In the genomic region with DNA sequence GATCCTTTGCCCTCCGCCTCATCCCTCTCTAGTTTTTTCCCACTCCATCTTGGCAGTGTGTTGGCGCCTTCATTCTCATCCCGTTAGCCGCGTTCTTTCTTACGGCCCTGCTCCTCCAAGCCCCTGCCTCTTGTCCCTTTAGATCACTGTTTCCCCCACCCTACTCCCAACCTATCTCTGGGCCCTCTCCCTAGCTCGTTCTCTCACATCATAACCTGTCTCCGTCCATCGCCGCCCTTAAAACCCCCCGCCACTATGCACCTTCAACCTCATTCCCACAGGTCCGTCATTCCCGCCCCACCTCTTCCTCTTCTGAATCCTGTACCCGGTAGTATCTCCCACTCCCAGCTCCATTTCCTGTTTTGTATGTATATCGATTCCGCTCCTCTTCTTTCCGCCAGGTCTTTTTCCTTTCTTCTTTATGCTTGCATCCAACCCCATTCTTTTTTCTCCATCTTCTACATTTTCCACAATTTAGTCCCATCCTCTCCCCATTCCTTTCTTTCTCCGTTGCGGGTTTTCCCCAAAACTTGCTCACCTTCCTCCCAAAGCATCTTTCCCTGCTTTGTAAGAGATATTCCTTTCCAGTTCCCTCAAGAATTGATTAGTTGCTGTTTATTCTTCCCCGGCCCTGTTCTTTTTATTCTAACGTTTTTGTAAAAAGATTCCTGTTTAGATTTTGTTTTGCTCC, we compare ENCODE assay signal across 8 cellular contexts. TPM values are rescaled to one million over a fixed set of nuclear protein-coding genes. Genes with fewer than 3 reads are reported as not detected.
DNase-seq lines count a peak whose midpoint lies in the region; ATAC-seq lines count a peak whose summit lies in the region.

No MANE protein-coding gene starts in this region.

- no peak for DNase-seq in CD8-positive, alpha-beta memory T cell
- DNase-seq in LoVo (ENCODE audit: low spot score) (peak; percentile 14), SW480 (ENCODE audit: low spot score) (peak; percentile 73), left cardiac atrium (no peak), sciatic nerve (ENCODE audit: low spot score) (no peak), HuH-7 (ENCODE audit: low spot score) (no peak), AG08395 (ENCODE audit: low spot score) (no peak)

- H3K36me3 ChIP-seq in CD8-positive, alpha-beta memory T cell (ENCODE audit: insufficient read depth, low read length), result no peaks in the 10 kb centered on the region

- ATAC-seq in left cardiac atrium (peak; percentile 6 to 30), sciatic nerve (peak; percentile 3), HG03196 (IDR thresholded peaks at IDR 0.05; ENCODE audit: unreplicated experiment) (no peak)

- H3K27ac Mint-ChIP-seq in CD8-positive, alpha-beta memory T cell, result no peak overlapping the region

- CTCF ChIA-PET in CD8-positive, alpha-beta memory T cell (lab: Charles Lee), result interaction anchor here (0.8 to 3.0 kb wide), 5 partner anchors 30 to 242 kb away, joined by 3 to 10 read pairs (median 3); a partner anchor contains a TSS

- no peaks in the 10 kb centered on the region for H3K9me3 Mint-ChIP-seq in CD8-positive, alpha-beta memory T cell

- peaks cover 0 to 3% of the 10 kb centered on the region in 2 donors for H3K27me3 Mint-ChIP-seq in CD8-positive, alpha-beta memory T cell

- H3K27ac ChIP-seq in CD8-positive, alpha-beta memory T cell (ENCODE audit: low read depth, low read length), result peak overlapping the region; percentile 85

- H3K36me3 Mint-ChIP-seq in CD8-positive, alpha-beta memory T cell, result no peaks in the 10 kb centered on the region

- H3K4me3 Mint-ChIP-seq in CD8-positive, alpha-beta memory T cell, result no peak overlapping the region

- no peaks in the 10 kb centered on the region for H3K27me3 ChIP-seq in CD8-positive, alpha-beta memory T cell (ENCODE audit: insufficient read depth, low read length, poor library complexity, severe bottlenecking)

- H3K4me3 ChIP-seq in CD8-positive, alpha-beta memory T cell (ENCODE audit: low read length), result peak overlapping the region; percentile 90

- POLR2A ChIA-PET in CD8-positive, alpha-beta memory T cell (lab: Charles Lee), result no interaction called here

- H3K4me1 ChIP-seq in CD8-positive, alpha-beta memory T cell (ENCODE audit: insufficient read depth, low read length), result peaks cover 24% of the 10 kb centered on the region

- H3K4me1 Mint-ChIP-seq in CD8-positive, alpha-beta memory T cell, result peaks cover 11 to 16% (median 12%) of the 10 kb centered on the region in 3 donors

- H3K9me3 ChIP-seq in CD8-positive, alpha-beta memory T cell (ENCODE audit: low read length), result no peaks in the 10 kb centered on the region

- intact Hi-C loops in left cardiac atrium (cut with DNase I), result loop anchor here in 1 of 2 donors (5.0 kb wide), 1 partner anchor 76 kb away; no protein-coding TSS in a partner anchor
- intact Hi-C loops in sciatic nerve (cut with DNase I), result no loop called here

RNA-seq across cellular contexts. Expression of a gene that starts 0.7 kb away (rescaled TPM):
- 1 to 10 TPM; 2.6 to 5.1 TPM for total RNA-seq in CD8-positive, alpha-beta memory T cell
- polyA plus RNA-seq in CD8-positive, alpha-beta memory T cell, result 1.9 TPM
- 1 to 10 TPM; 7.3 to 7.9 TPM for total RNA-seq in left cardiac atrium
- total RNA-seq in sciatic nerve, result 38.7 TPM

RNA-seq across cellular contexts. Expression of a gene that starts 58.9 kb away (rescaled TPM):
- total RNA-seq in CD8-positive, alpha-beta memory T cell, result 10 to 100 TPM; 10.2 to 11.7 TPM
- polyA plus RNA-seq in CD8-positive, alpha-beta memory T cell, result 17.9 TPM
- total RNA-seq in left cardiac atrium, result 1 to 10 TPM; 3.0 to 3.9 TPM
- 24.3 TPM for total RNA-seq in sciatic nerve

Comparison
In these comparisons a context has a peak if more than half of its experiments do, and no peak if none do; other contexts are left out.
1. DNase-seq: peak in LoVo (single experiment) and SW480 (single experiment); none in CD8-positive, alpha-beta memory T cell (0 of 5), left cardiac atrium (single experiment), sciatic nerve (single experiment), HuH-7 (single experiment) and AG08395 (single experiment).